ENCODE assay signal across 1 cellular context in the genomic region with DNA sequence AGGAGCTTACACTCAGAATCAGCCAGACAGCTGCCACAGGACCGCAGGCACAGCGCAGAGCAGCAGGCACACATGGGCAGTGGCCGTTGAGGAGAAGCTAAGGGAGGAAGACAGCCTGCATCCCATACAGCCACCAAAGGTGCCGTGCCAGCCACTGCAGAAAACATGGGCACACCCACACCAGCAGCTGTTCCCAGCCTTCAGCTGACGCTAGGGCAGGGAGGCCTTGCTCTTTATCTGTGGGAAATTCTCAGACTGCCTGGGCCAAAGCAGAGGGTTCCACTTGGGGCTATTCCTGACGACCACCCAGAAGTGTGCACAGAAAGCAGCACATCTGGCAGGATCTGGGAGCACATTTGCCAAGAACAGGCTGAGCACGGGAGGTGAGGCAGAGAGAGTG.
TF ChIP-seq lines count a peak whose summit lies in the region.

No MANE protein-coding gene starts in this region.

TF ChIP-seq in SK-N-SH, 30 proteins besides CTCF, POLR2A, EP300 and RAD21:
- TF ChIP-seq TEAD4 (IDR thresholded peaks at IDR 0.05; ENCODE audit: borderline replicate concordance, insufficient read depth) (no peak), FOXJ3 (CRISPR knock-in tag; IDR thresholded peaks at IDR 0.05) (no peak), GATA2 (CRISPR knock-in tag; IDR thresholded peaks at IDR 0.05) (no peak), GABPA (IDR thresholded peaks at IDR 0.05; ENCODE audit: low read depth) (no peak), TCF12 (IDR thresholded peaks at IDR 0.05) (no peak), RCOR1 (IDR thresholded peaks at IDR 0.05; ENCODE audit: low read length) (no peak), JUND (IDR thresholded peaks at IDR 0.05) (no peak), NFIC (IDR thresholded peaks at IDR 0.05; ENCODE audit: borderline replicate concordance) (no peak), MXI1 (IDR thresholded peaks at IDR 0.05; ENCODE audit: low read depth, low read length) (no peak)
- TF ChIP-seq, protein P1, sequence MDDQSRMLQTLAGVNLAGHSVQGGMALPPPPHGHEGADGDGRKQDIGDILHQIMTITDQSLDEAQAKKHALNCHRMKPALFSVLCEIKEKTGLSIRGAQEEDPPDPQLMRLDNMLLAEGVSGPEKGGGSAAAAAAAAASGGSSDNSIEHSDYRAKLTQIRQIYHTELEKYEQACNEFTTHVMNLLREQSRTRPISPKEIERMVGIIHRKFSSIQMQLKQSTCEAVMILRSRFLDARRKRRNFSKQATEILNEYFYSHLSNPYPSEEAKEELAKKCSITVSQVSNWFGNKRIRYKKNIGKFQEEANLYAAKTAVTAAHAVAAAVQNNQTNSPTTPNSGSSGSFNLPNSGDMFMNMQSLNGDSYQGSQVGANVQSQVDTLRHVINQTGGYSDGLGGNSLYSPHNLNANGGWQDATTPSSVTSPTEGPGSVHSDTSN (IDR thresholded peaks at IDR 0.05), result no peak
- TF ChIP-seq, protein P2, sequence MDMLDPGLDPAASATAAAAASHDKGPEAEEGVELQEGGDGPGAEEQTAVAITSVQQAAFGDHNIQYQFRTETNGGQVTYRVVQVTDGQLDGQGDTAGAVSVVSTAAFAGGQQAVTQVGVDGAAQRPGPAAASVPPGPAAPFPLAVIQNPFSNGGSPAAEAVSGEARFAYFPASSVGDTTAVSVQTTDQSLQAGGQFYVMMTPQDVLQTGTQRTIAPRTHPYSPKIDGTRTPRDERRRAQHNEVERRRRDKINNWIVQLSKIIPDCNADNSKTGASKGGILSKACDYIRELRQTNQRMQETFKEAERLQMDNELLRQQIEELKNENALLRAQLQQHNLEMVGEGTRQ (IDR thresholded peaks at IDR 0.05; ENCODE audit: borderline replicate concordance, low read depth, low read length), result no peak
- TF ChIP-seq, protein P3, sequence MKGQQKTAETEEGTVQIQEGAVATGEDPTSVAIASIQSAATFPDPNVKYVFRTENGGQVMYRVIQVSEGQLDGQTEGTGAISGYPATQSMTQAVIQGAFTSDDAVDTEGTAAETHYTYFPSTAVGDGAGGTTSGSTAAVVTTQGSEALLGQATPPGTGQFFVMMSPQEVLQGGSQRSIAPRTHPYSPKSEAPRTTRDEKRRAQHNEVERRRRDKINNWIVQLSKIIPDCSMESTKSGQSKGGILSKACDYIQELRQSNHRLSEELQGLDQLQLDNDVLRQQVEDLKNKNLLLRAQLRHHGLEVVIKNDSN (IDR thresholded peaks at IDR 0.05; ENCODE audit: borderline replicate concordance, low read depth), result no peak
- TF ChIP-seq, protein P4, sequence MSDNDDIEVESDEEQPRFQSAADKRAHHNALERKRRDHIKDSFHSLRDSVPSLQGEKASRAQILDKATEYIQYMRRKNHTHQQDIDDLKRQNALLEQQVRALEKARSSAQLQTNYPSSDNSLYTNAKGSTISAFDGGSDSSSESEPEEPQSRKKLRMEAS (IDR thresholded peaks at IDR 0.05; ENCODE audit: low read depth), result no peak
